In the genomic region with DNA sequence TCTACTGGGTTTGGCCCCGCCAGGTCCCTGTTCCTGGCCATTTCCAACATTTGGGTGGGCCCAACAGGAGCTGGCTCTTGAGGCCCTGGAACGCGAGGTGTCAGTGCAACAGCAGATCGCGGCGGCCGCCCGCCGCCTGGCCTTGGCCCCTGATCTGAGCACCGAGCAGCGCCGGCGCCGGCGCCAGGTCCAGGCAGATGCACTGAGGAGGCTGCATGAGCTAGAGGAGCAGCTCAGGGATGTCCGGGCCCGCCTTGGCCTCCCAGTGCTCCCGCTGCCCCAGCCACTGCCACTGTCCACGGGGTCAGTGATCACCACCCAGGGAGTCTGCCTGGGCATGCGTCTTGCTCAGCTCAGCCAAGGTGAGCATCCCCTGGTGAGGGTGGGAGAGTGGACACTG, we compare ENCODE assay signal across 23 cellular contexts. TPM values are rescaled to one million over a fixed set of nuclear protein-coding genes. Genes with fewer than 3 reads are reported as not detected.
A peak's percentile ranks its signal among the peaks of the same experiment; 100 is the strongest.
DNase-seq lines count a peak whose midpoint lies in the region; ATAC-seq and TF ChIP-seq lines count a peak whose summit lies in the region.
"Had no signal": no experiment of that assay in that cellular context is flagged by ENCODE, and none has a peak within 500 bp of the region (broad histone marks: within the 10 kb centered on the region; RNA-seq: fewer than 3 reads in every experiment).

No MANE protein-coding gene starts in this region.

- H3K4me1 ChIP-seq in osteoblast (ENCODE audit: insufficient read depth, low read length): no peaks in the 10 kb centered on the region
- H3K4me1 ChIP-seq: A549; BE2C; BLaER1 treated with 17β-estradiol and CSF1 and Interleukin-3, amounts not matched to agents 10 nM and 100 nM; HAP-1 had no signal

- no peak overlapping the region for H2AFZ ChIP-seq in osteoblast (ENCODE audit: low read length)
- H2AFZ ChIP-seq: GM23248 had no signal

- no peak overlapping the region for H3K4me3 ChIP-seq in osteoblast (ENCODE audit: insufficient read depth, low read length)
- H3K4me3 ChIP-seq: A549; BLaER1 treated with 17β-estradiol and CSF1 and Interleukin-3, amounts not matched to agents 10 nM and 100 nM; GM12878; GM23248; HAP-1 had no signal

- H4K20me1 ChIP-seq in osteoblast (ENCODE audit: insufficient read depth, low read length): no peaks in the 10 kb centered on the region

- H3K27me3 Mint-ChIP-seq in stimulated activated naive CD8-positive, alpha-beta T cell treated with anti-CD3 and anti-CD28 coated beads, Interleukin-15, amount 100 ng/mL, for 72 hours: no peaks in the 10 kb centered on the region
- H3K27me3 Mint-ChIP-seq in nephron progenitor cell (ENCODE audit: low read depth, poor library complexity): peaks cover 4% of the 10 kb centered on the region
- H3K27me3 Mint-ChIP-seq: CD4-positive, alpha-beta T cell had no signal

- peak overlapping the region in 1 of 2 donors; percentile 76 for H3K27ac Mint-ChIP-seq in stimulated activated naive CD8-positive, alpha-beta T cell treated with anti-CD3 and anti-CD28 coated beads, Interleukin-15, amount 100 ng/mL, for 72 hours
- peak overlapping the region; percentile 69 for H3K27ac Mint-ChIP-seq in nephron progenitor cell
- H3K27ac Mint-ChIP-seq: CD4-positive, alpha-beta T cell; CD8-positive, alpha-beta memory T cell; HFFc6 had no signal

- H3K9me3 ChIP-seq in osteoblast (ENCODE audit: low read depth, low read length): no peaks in the 10 kb centered on the region
- H3K9me3 ChIP-seq: A549; BE2C; BLaER1 treated with 17β-estradiol and CSF1 and Interleukin-3, amounts not matched to agents 10 nM and 100 nM; HAP-1 had no signal

- no peaks in the 10 kb centered on the region for H3K9me3 Mint-ChIP-seq in stimulated activated naive CD8-positive, alpha-beta T cell treated with anti-CD3 and anti-CD28 coated beads, Interleukin-15, amount 100 ng/mL, for 72 hours
- peaks cover 51% of the 10 kb centered on the region for H3K9me3 Mint-ChIP-seq in nephron progenitor cell
- H3K9me3 Mint-ChIP-seq: CD4-positive, alpha-beta T cell; CD8-positive, alpha-beta memory T cell; HFFc6 had no signal

- ATAC-seq in stimulated activated naive CD8-positive, alpha-beta T cell treated with anti-CD3 and anti-CD28 coated beads, Interleukin-15, Interleukin-2, amounts not matched to agents 100 U/mL and 50 U/mL, for 24 hours: peak; percentile 21
- ATAC-seq in stimulated activated naive CD8-positive, alpha-beta T cell treated with anti-CD3 and anti-CD28 coated beads, Interleukin-15, amount 100 ng/mL, for 72 hours: no peak
- ATAC-seq: GM12878 had no signal

- no peaks in the 10 kb centered on the region for H3K36me3 ChIP-seq in osteoblast (ENCODE audit: insufficient read depth, low read length)
- H3K36me3 ChIP-seq: BE2C, HAP-1 had no signal

- H3K27ac ChIP-seq in osteoblast (ENCODE audit: low read depth, low read length): no peak overlapping the region
- H3K27ac ChIP-seq: A549; BLaER1 treated with 17β-estradiol and CSF1 and Interleukin-3, amounts not matched to agents 10 nM and 100 nM; GM23248 had no signal

- TF ChIP-seq CTCF in nephron progenitor cell (IDR thresholded peaks at IDR 0.05): no peak
- TF ChIP-seq CTCF in osteoblast (IDR thresholded peaks at IDR 0.05; ENCODE audit: extremely low read depth, low read depth, low read length): no peak

- no peaks in the 10 kb centered on the region for H3K4me1 Mint-ChIP-seq in stimulated activated naive CD8-positive, alpha-beta T cell treated with anti-CD3 and anti-CD28 coated beads, Interleukin-15, amount 100 ng/mL, for 72 hours
- H3K4me1 Mint-ChIP-seq in nephron progenitor cell: peaks cover 3% of the 10 kb centered on the region
- H3K4me1 Mint-ChIP-seq: CD14-positive monocyte; CD8-positive, alpha-beta memory T cell had no signal

- H3K27me3 ChIP-seq in osteoblast (ENCODE audit: insufficient read depth, low read length): no peaks in the 10 kb centered on the region
- H3K27me3 ChIP-seq: BE2C had no signal

- H3K4me2 ChIP-seq in osteoblast (ENCODE audit: insufficient read depth, low read length): no peak overlapping the region
- H3K4me2 ChIP-seq: A549; BLaER1 treated with 17β-estradiol and CSF1 and Interleukin-3, amounts not matched to agents 10 nM and 100 nM had no signal

- no peak overlapping the region for H3K4me3 Mint-ChIP-seq in stimulated activated naive CD8-positive, alpha-beta T cell treated with anti-CD3 and anti-CD28 coated beads, Interleukin-15, amount 100 ng/mL, for 72 hours
- H3K4me3 Mint-ChIP-seq in nephron progenitor cell: no peak overlapping the region
- H3K4me3 Mint-ChIP-seq: CD14-positive monocyte; CD4-positive, alpha-beta T cell; HFFc6 had no signal

- H3K36me3 Mint-ChIP-seq in nephron progenitor cell (ENCODE audit: low read depth): no peaks in the 10 kb centered on the region
- H3K36me3 Mint-ChIP-seq: CD14-positive monocyte had no signal

- H3K79me2 ChIP-seq in osteoblast (ENCODE audit: insufficient read depth, low read length): no peaks in the 10 kb centered on the region

- no peak for DNase-seq in stimulated activated naive CD8-positive, alpha-beta T cell treated with anti-CD3 and anti-CD28 coated beads, Interleukin-15, Interleukin-2, amounts not matched to agents 100 U/mL and 50 U/mL, for 24 hours
- DNase-seq in stimulated activated naive CD8-positive, alpha-beta T cell treated with anti-CD3 and anti-CD28 coated beads, Interleukin-15, amount 100 ng/mL, for 72 hours: no peak
- no peak for DNase-seq in nephron progenitor cell
- DNase-seq in osteoblast (ENCODE audit: insufficient read length, low spot score, missing footprints): peak; percentile 84
- no peak for DNase-seq in activated CD4-positive, alpha-beta T cell treated with anti-CD3 and anti-CD28 coated beads for 1 hour
- no peak for DNase-seq in activated CD4-positive, alpha-beta T cell treated with anti-CD3 and anti-CD28 coated beads, Interleukin-2, amount 50 U/mL, for 1 hour
- DNase-seq in GOT3 (lab: John Stamatoyannopoulos, UW): no peak
- DNase-seq: ACHN; AML-193; BE2C; CD4-positive, alpha-beta T cell; CD8-positive, alpha-beta memory T cell; DMS 273 treated with DMSO at 0.1 percent for 48 hours; DMS79; EL; GDM1; GM23248; HFFc6 had no signal

RNA-seq across cellular contexts. Expression of a gene that starts 5.5 kb away (rescaled TPM):
- 1.1 and 1.2 TPM in 2 replicates for total RNA-seq in osteoblast

RNA-seq across cellular contexts. Expression of a gene that starts 9.5 kb away (rescaled TPM):
- 12.3 and 15.6 TPM in 2 replicates for total RNA-seq in osteoblast

RNA-seq across cellular contexts. Expression of a gene that starts 15.4 kb away (rescaled TPM):
- total RNA-seq in osteoblast: 86.5 and 97.5 TPM in 2 replicates

RNA-seq across cellular contexts. Expression of a gene that starts 21.1 kb away (rescaled TPM):
- 36.2 and 46.7 TPM in 2 replicates for total RNA-seq in osteoblast

RNA-seq across cellular contexts. Expression of a gene that starts 59.2 kb away (rescaled TPM):
- total RNA-seq in osteoblast: 12.4 and 14.1 TPM in 2 replicates
